Comparison of ENCODE assay signal across 1 cellular context in the genomic region with DNA sequence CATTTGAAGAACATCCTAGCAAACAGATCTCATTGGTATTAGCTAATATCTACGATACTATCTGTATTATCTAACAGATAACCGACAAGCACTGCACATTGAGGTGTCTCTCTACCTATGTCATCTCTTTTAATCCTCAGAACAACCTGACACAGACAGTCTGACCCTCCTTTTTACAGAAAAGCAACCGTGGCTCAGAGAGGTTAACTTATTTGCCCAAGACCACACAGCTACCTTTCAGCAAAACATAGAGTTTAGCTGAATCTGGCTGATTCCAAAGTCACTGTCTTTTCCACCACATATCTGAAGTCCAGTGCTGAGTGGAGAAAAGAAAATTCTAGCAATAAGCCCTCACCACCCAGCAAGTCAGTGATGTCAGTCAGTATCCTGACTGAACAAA.
TF ChIP-seq lines count a peak whose summit lies in the region.

No MANE protein-coding gene starts in this region.

TF ChIP-seq in K562, 482 proteins besides CTCF, POLR2A, EP300 and RAD21 (continued from another document):
- TF ChIP-seq, protein P1, sequence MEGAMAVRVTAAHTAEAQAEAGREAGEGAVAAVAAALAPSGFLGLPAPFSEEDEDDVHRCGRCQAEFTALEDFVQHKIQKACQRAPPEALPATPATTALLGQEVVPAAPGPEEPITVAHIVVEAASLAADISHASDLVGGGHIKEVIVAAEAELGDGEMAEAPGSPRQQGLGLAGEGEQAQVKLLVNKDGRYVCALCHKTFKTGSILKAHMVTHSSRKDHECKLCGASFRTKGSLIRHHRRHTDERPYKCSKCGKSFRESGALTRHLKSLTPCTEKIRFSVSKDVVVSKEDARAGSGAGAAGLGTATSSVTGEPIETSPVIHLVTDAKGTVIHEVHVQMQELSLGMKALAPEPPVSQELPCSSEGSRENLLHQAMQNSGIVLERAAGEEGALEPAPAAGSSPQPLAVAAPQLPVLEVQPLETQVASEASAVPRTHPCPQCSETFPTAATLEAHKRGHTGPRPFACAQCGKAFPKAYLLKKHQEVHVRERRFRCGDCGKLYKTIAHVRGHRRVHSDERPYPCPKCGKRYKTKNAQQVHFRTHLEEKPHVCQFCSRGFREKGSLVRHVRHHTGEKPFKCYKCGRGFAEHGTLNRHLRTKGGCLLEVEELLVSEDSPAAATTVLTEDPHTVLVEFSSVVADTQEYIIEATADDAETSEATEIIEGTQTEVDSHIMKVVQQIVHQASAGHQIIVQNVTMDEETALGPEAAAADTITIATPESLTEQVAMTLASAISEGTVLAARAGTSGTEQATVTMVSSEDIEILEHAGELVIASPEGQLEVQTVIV (CRISPR knock-in tag; IDR thresholded peaks at IDR 0.05; ENCODE audit: borderline replicate concordance): no peak
- TF ChIP-seq, protein P2, sequence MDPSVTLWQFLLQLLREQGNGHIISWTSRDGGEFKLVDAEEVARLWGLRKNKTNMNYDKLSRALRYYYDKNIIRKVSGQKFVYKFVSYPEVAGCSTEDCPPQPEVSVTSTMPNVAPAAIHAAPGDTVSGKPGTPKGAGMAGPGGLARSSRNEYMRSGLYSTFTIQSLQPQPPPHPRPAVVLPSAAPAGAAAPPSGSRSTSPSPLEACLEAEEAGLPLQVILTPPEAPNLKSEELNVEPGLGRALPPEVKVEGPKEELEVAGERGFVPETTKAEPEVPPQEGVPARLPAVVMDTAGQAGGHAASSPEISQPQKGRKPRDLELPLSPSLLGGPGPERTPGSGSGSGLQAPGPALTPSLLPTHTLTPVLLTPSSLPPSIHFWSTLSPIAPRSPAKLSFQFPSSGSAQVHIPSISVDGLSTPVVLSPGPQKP (CRISPR knock-in tag; IDR thresholded peaks at IDR 0.05): no peak
- peak; percentile 87 for TF ChIP-seq BCOR (IDR thresholded peaks at IDR 0.05)
- TF ChIP-seq HDAC2 (IDR thresholded peaks at IDR 0.05): 0 out of 2 replicates have a peak, but pooled peaks have one; percentile 36
TF ChIP-seq in K562: peak in this region for 5.
